Comparison of ENCODE assay signal across 16 cellular contexts in genomic region chr11:120062561-120062930, GRCh38.
A peak's percentile ranks its signal among the peaks of the same experiment; 100 is the strongest.
DNase-seq lines count a peak whose midpoint lies in the region; TF ChIP-seq lines count a peak whose summit lies in the region.
"Had no signal": no experiment of that assay in that cellular context is flagged by ENCODE, and none has a peak within 500 bp of the region (broad histone marks: within the 10 kb centered on the region; RNA-seq: fewer than 3 reads in every experiment).

No MANE protein-coding gene starts in this region.

- H3K9ac ChIP-seq in mesenchymal stem cell (ENCODE audit: low read length) (no peak overlapping the region), neuronal stem cell (ENCODE audit: low read depth, low read length, poor library complexity) (no peak overlapping the region)
- H3K9ac ChIP-seq: KMS-11 had no signal

- H3K36me3 Mint-ChIP-seq in brain (no peaks in the 10 kb centered on the region), type B pancreatic cell (no peaks in the 10 kb centered on the region)

- H3K4me1 Mint-ChIP-seq in brain (peaks cover 73% of the 10 kb centered on the region), type B pancreatic cell (ENCODE audit: unreplicated experiment) (peaks cover 20% of the 10 kb centered on the region)

- H2BK5ac ChIP-seq in mesenchymal stem cell (ENCODE audit: low read depth, low read length, poor library complexity, severe bottlenecking) (no peak overlapping the region), neuronal stem cell (ENCODE audit: low read length) (no peak overlapping the region)

- H3K36me3 ChIP-seq in mesenchymal stem cell (ENCODE audit: control insufficient read depth in 1 of 2, insufficient read depth in 2 of 2, low read depth in 1 of 2, low read length in 2 of 2) (no peaks in the 10 kb centered on the region), neuronal stem cell (replicated peaks in 1 of 2; ENCODE audit: control insufficient read depth in 2 of 2, insufficient read depth in 2 of 2, low read length in 2 of 2) (no peaks in the 10 kb centered on the region)

- H3K27me3 Mint-ChIP-seq in brain, result peaks cover 30% of the 10 kb centered on the region
- peaks cover 3% of the 10 kb centered on the region for H3K27me3 Mint-ChIP-seq in type B pancreatic cell

- peak overlapping the region; percentile 72 for H4K91ac ChIP-seq in mesenchymal stem cell (ENCODE audit: low read length)
- no peak overlapping the region for H4K91ac ChIP-seq in neuronal stem cell (ENCODE audit: low read depth, low read length, poor library complexity)

- H3K23ac ChIP-seq in mesenchymal stem cell (ENCODE audit: low read length in 2 of 2) (no peak overlapping the region), neuronal stem cell (ENCODE audit: low read depth, low read length, poor library complexity) (no peak overlapping the region)

- H3K27ac ChIP-seq in mesenchymal stem cell (ENCODE audit: low read length, poor library complexity, severe bottlenecking), result no peak overlapping the region
- H3K27ac ChIP-seq in neuronal stem cell (replicated peaks; ENCODE audit: low read length), result peak overlapping the region; percentile 90
- H3K27ac ChIP-seq: C4-2B, KMS-11 had no signal

- H3K4ac ChIP-seq in mesenchymal stem cell (ENCODE audit: low read depth in 1 of 2, low read length in 2 of 2), result no peak overlapping the region
- no peak overlapping the region for H3K4ac ChIP-seq in neuronal stem cell (ENCODE audit: low read length)

- no peak overlapping the region for H4K8ac ChIP-seq in mesenchymal stem cell (ENCODE audit: low read length)
- no peak overlapping the region for H4K8ac ChIP-seq in neuronal stem cell (ENCODE audit: low read depth, low read length)

- no peaks in the 10 kb centered on the region for H3K79me1 ChIP-seq in mesenchymal stem cell (replicated peaks; ENCODE audit: low read length, poor library complexity, severe bottlenecking)
- no peaks in the 10 kb centered on the region for H3K79me1 ChIP-seq in neuronal stem cell (ENCODE audit: low read depth, low read length)

- no peak overlapping the region for H2BK120ac ChIP-seq in mesenchymal stem cell (ENCODE audit: low read depth, low read length)
- H2BK120ac ChIP-seq in neuronal stem cell (ENCODE audit: low read depth, low read length), result no peak overlapping the region

- no peak overlapping the region for H2BK12ac ChIP-seq in mesenchymal stem cell (ENCODE audit: low read length in 2 of 2)
- H2BK12ac ChIP-seq in neuronal stem cell (ENCODE audit: low read length), result no peak overlapping the region

- H3K27ac Mint-ChIP-seq in brain (peak overlapping the region in 3 of 5 experiments; percentile 86 to 96 (median 90)), type B pancreatic cell (peak overlapping the region; percentile 90)

- H3K4me2 ChIP-seq in mesenchymal stem cell (ENCODE audit: low read length, poor library complexity, severe bottlenecking) (no peak overlapping the region), neuronal stem cell (ENCODE audit: insufficient read depth, low read length, poor library complexity, severe bottlenecking) (no peak overlapping the region)
- H3K4me2 ChIP-seq: KMS-11 had no signal

- peaks cover 53 to 82% of the 10 kb centered on the region in 2 experiments for H3K27me3 ChIP-seq in mesenchymal stem cell (ENCODE audit: control insufficient read depth in 1 of 2, insufficient read depth in 1 of 2, low read length in 2 of 2)
- peaks cover 0 to 56% (median 0%) of the 10 kb centered on the region in 3 experiments for H3K27me3 ChIP-seq in neuronal stem cell (ENCODE audit: control insufficient read depth in 3 of 3, insufficient read depth in 3 of 3, low read depth in 1 of 3, low read length in 3 of 3)

- no peak overlapping the region for H3K4me3 ChIP-seq in mesenchymal stem cell (ENCODE audit: insufficient read depth in 1 of 2, low read depth in 1 of 2, low read length in 2 of 2)
- no peak overlapping the region for H3K4me3 ChIP-seq in neuronal stem cell (ENCODE audit: low read length in 2 of 2)

- H3K4me3 Mint-ChIP-seq in brain (no peak overlapping the region), type B pancreatic cell (no peak overlapping the region)

- H2BK15ac ChIP-seq in mesenchymal stem cell (ENCODE audit: low read depth, poor library complexity, severe bottlenecking) (no peak overlapping the region), neuronal stem cell (ENCODE audit: low read length) (no peak overlapping the region)

- TF ChIP-seq CTCF in brain (conservative IDR thresholded peaks at IDR 0.05) (no peak), type B pancreatic cell (conservative IDR thresholded peaks at IDR 0.05) (no peak)

- H3K9me3 Mint-ChIP-seq in brain (no peaks in the 10 kb centered on the region), type B pancreatic cell (no peaks in the 10 kb centered on the region)

- WGBS in mesenchymal stem cell, result 77% methylated on average over 4 of the region's 7 CpGs
- no CpG with 5 or more reads among the region's 7 CpGs for WGBS in neuronal stem cell (ENCODE audit: extremely low coverage in 2 of 2, insufficient read length in 2 of 2, insufficient replicate concordance in 1 of 2), 2 donors

- no peak overlapping the region for H3K18ac ChIP-seq in mesenchymal stem cell (ENCODE audit: low read depth in 1 of 2, low read length in 2 of 2)
- peak overlapping the region; percentile 51 for H3K18ac ChIP-seq in neuronal stem cell (ENCODE audit: low read length)

- H2AK5ac ChIP-seq in mesenchymal stem cell (ENCODE audit: low read length, severe bottlenecking), result no peak overlapping the region
- no peak overlapping the region for H2AK5ac ChIP-seq in neuronal stem cell (ENCODE audit: low read depth, low read length)

- peaks cover 1% of the 10 kb centered on the region for H3K4me1 ChIP-seq in mesenchymal stem cell (ENCODE audit: control insufficient read depth, insufficient read depth, low read depth, low read length)
- H3K4me1 ChIP-seq in neuronal stem cell (ENCODE audit: control insufficient read depth in 2 of 2, insufficient read depth in 1 of 2, low read depth in 1 of 2, low read length in 2 of 2), result peaks cover 7 to 40% of the 10 kb centered on the region in 2 donors

- H3K14ac ChIP-seq in mesenchymal stem cell (ENCODE audit: low read length in 2 of 2), result no peak overlapping the region
- no peak overlapping the region for H3K14ac ChIP-seq in neuronal stem cell (ENCODE audit: low read length)

- DNase-seq in mesenchymal stem cell (no peak), neuronal stem cell (ENCODE audit: low spot score) (no peak), type B pancreatic cell (ENCODE audit: extremely low spot score, unreplicated experiment) (peak; percentile 65), globus pallidus (ENCODE audit: low spot score) (no peak), AG08396 (ENCODE audit: low spot score) (no peak)
- DNase-seq in activated T-cell treated with anti-CD3 and anti-CD28 coated beads, Interleukin-2, amount 50 U/mL, for 48 hours, result no peak
- DNase-seq: GDM1, NCI-H1048, NCI-H1436 treated with DMSO at 0.1 percent for 48 hours, NCI-H2029 treated with DMSO at 0.1 percent for 48 hours, NCI-H2171 treated with DMSO at 0.1 percent for 48 hours, NCI-H748 treated with DMSO at 0.1 percent for 48 hours, OCI-M1 had no signal

- no peaks in the 10 kb centered on the region for H3K9me3 ChIP-seq in mesenchymal stem cell (ENCODE audit: control insufficient read depth, low read length)
- H3K9me3 ChIP-seq in neuronal stem cell (replicated peaks in 1 of 2; ENCODE audit: control insufficient read depth in 2 of 2, insufficient read depth in 1 of 2, low read depth in 1 of 2, low read length in 2 of 2), result no peaks in the 10 kb centered on the region

- H2AFZ ChIP-seq in mesenchymal stem cell (ENCODE audit: low read depth, low read length) (no peak overlapping the region), neuronal stem cell (ENCODE audit: low read length) (no peak overlapping the region)
